22 cellular contexts compared by ENCODE assay signal in the genomic region with DNA sequence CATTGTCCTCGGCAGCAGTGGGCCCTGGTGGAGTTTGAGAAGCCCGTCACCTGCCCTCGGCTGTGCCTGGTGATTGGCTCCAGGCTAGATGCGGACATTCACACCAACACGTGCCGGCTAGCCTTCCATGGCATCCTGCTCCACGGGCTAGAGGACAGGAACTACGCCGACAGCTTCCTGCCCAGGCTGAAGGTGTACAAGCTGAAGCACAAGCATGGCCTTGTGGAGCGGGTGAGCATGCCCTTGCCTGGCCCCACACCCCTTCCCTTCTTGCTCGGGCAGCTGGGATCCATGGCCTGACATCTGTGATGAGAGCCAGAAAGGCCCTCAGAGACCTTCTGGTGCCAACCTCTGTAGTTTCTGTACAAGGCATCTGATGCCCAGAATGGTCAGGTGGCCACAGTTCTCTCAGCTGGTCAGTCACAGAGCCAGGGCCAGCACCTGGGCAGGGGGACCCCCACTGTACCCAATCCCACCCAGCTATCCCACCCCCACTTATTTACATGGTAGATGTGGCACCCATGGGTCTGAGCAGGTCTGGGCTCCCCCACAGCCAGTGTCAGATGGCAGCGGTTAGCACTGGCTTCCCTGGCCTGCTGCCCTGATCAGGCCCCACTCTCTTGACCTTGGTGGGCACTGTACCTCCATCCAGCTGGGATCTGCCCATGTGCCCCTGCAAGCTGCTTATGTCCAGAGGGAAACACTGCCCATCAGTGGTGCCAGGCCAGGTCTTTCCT.
"Had no signal": no experiment of that assay in that cellular context is flagged by ENCODE, and none has a peak within 500 bp of the region (broad histone marks: within the 10 kb centered on the region; RNA-seq: fewer than 3 reads in every experiment).

No MANE protein-coding gene starts in this region.

- H3K9me3 Mint-ChIP-seq: activated CD4-positive, alpha-beta memory T cell treated with anti-CD3 and anti-CD28 coated beads for 36 hours; activated naive CD8-positive, alpha-beta T cell treated with anti-CD3 and anti-CD28 coated beads, Interleukin-2, amount 50 U/mL, for 24 hours; activated T-cell treated with anti-CD3 and anti-CD28 coated beads, Interleukin-2, amount 50 U/mL, for 72 hours; immature natural killer cell; memory B cell; nephron; T-helper 1 cell treated with Interleukin-12 subunit alpha and Interleukin-12 subunit beta and Interleukin-4 antibody, amounts not matched to agents 30 μg/mL and 1 μg/mL, for 36 hours had no signal

- H3K27ac ChIP-seq: cardiac muscle cell, foreskin keratinocyte, hepatocyte, left lung, parathyroid adenoma had no signal

- H3K36me3 ChIP-seq: cardiac muscle cell had no signal

- H3K4me1 Mint-ChIP-seq: activated naive CD8-positive, alpha-beta T cell treated with anti-CD3 and anti-CD28 coated beads, Interleukin-2, amount 50 U/mL, for 24 hours; immature natural killer cell; memory B cell had no signal

- H3K27me3 Mint-ChIP-seq: activated CD4-positive, alpha-beta memory T cell treated with anti-CD3 and anti-CD28 coated beads for 36 hours; activated naive CD8-positive, alpha-beta T cell treated with anti-CD3 and anti-CD28 coated beads, Interleukin-2, amount 50 U/mL, for 24 hours; memory B cell had no signal

- H3K9ac ChIP-seq: parathyroid adenoma had no signal

- H2AFZ ChIP-seq: hepatocyte, parathyroid adenoma had no signal

- H3K9me3 ChIP-seq: left lung had no signal

- H3K4me3 ChIP-seq: cardiac muscle cell, hepatocyte, left lung, smooth muscle cell had no signal

- H3K4me1 ChIP-seq: left lung had no signal

- DNase-seq: activated CD4-positive, alpha-beta memory T cell treated with anti-CD3 and anti-CD28 coated beads for 36 hours; activated CD4-positive, alpha-beta T cell treated with anti-CD3 and anti-CD28 coated beads for 48 hours; activated effector memory CD4-positive, alpha-beta T cell treated with Interleukin-2 at 50 U/mL for 16 hours; activated naive CD4-positive, alpha-beta T cell treated with anti-CD3 and anti-CD28 coated beads, Interleukin-2, amount 50 U/mL, for 16 hours; activated naive CD8-positive, alpha-beta T cell treated with anti-CD3 and anti-CD28 coated beads, Interleukin-2, amount 50 U/mL, for 24 hours; activated T-cell treated with anti-CD3 and anti-CD28 coated beads, Interleukin-2, amount 50 U/mL, for 72 hours; dermis blood vessel endothelial cell; effector CD8-positive, alpha-beta T cell; foreskin keratinocyte; immature natural killer cell; kidney glomerular epithelial cell; stimulated activated CD4-positive, alpha-beta T cell treated with anti-CD3 and anti-CD28 coated beads, Interleukin-2, amount 100 ng/mL, for 48 hours; stimulated activated CD8-positive, alpha-beta memory T cell treated with anti-CD3 and anti-CD28 coated beads, Interleukin-4, amount 100 ng/mL, for 48 hours; stimulated activated naive CD4-positive, alpha-beta T cell had no signal

- ATAC-seq: activated naive CD8-positive, alpha-beta T cell treated with anti-CD3 and anti-CD28 coated beads, Interleukin-2, amount 50 U/mL, for 24 hours; activated T-cell treated with anti-CD3 and anti-CD28 coated beads, Interleukin-2, amount 50 U/mL, for 72 hours; foreskin keratinocyte; left lung had no signal

- H3K4me2 ChIP-seq: hepatocyte, smooth muscle cell had no signal

- H3K27me3 ChIP-seq: cardiac muscle cell, foreskin keratinocyte, hepatocyte, left lung had no signal

- H3K27ac Mint-ChIP-seq: activated CD4-positive, alpha-beta memory T cell treated with anti-CD3 and anti-CD28 coated beads for 36 hours; activated naive CD8-positive, alpha-beta T cell treated with anti-CD3 and anti-CD28 coated beads, Interleukin-2, amount 50 U/mL, for 24 hours; activated T-cell treated with anti-CD3 and anti-CD28 coated beads, Interleukin-2, amount 50 U/mL, for 72 hours; immature natural killer cell; memory B cell; nephron; T-helper 1 cell treated with Interleukin-12 subunit alpha and Interleukin-12 subunit beta and Interleukin-4 antibody, amounts not matched to agents 30 μg/mL and 1 μg/mL, for 36 hours had no signal

- H3K4me3 Mint-ChIP-seq: activated CD4-positive, alpha-beta memory T cell treated with anti-CD3 and anti-CD28 coated beads for 36 hours; activated naive CD8-positive, alpha-beta T cell treated with anti-CD3 and anti-CD28 coated beads, Interleukin-2, amount 50 U/mL, for 24 hours; activated T-cell treated with anti-CD3 and anti-CD28 coated beads, Interleukin-2, amount 50 U/mL, for 72 hours; immature natural killer cell; memory B cell; nephron; T-helper 1 cell treated with Interleukin-12 subunit alpha and Interleukin-12 subunit beta and Interleukin-4 antibody, amounts not matched to agents 30 μg/mL and 1 μg/mL, for 36 hours had no signal
